8 cellular contexts compared by ENCODE assay signal in the genomic region with DNA sequence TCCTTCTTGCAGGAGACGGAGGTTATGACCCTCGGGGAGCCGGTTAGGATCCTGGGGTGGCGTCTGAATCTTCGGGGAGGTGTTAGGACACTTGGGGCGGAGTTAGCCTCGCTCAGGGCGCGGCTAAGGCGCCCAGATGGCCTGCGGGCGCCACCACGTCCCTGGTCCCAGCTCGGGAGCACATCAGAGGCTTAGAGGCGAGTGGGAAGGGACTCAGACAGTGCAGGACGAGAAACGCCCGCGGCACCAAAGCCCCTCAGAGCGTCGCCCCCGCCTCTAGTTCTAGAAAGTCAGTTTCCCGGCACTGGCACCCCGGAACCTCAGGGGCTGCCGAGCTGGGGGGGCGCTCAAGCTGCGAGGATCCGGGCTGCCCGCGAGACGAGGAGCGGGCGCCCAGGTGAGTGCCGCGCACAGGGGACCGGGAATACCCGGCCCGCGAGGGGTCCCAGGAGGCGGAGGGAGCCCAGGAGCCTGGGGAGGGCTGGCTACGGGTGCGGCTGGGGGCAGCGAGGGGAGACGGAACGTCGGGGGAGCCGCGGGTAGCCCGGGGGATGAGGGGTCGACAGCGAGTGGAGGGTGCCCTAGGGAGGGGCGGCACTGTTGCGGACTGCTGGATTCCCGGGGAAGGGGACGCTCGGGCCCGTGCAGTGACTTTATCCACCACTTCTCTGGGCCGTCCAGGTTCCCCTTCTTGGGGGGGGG. TPM values are rescaled to one million over a fixed set of nuclear protein-coding genes. Genes with fewer than 3 reads are reported as not detected.
DNase-seq lines count a peak whose midpoint lies in the region; ATAC-seq and TF ChIP-seq lines count a peak whose summit lies in the region.

A gene (plus strand): TSS at position 153 of the 702 bp plus-strand sequence.

- 1 to 3% (median 2%) methylated on average over 20 to 58 of the region's 58 CpGs for WGBS in adrenal gland, 4 donors
- 2 to 7% methylated on average over 33 to 38 of the region's 58 CpGs for WGBS in mesodermal cell (ENCODE audit: insufficient coverage in 2 of 2), 2 experiments

- DNase-seq in stimulated activated CD4-positive, alpha-beta T cell treated with anti-CD3 and anti-CD28 coated beads, Interleukin-4, amount 100 ng/mL, for 1 hour: peak; percentile 3
- no peak for DNase-seq in stimulated activated CD4-positive, alpha-beta T cell treated with anti-CD3 and anti-CD28 coated beads, Interleukin-12 subunit alpha, Interleukin-12 subunit beta, amount 100 ng/mL, for 4 hours
- DNase-seq in adrenal gland: peak in 2 of 7 donors; percentile 27 to 32
- no peak for DNase-seq in HFFc6
- no peak for DNase-seq in NCI-H1930 (lab: John Stamatoyannopoulos, UW)
- no peak for DNase-seq in SW 1271 (lab: John Stamatoyannopoulos, UW)

- H3K4me1 ChIP-seq in adrenal gland (replicated peaks in 1 of 2) (peaks cover 0 to 4% of the 10 kb centered on the region in 2 donors), mesodermal cell (ENCODE audit: control insufficient read depth, insufficient read depth, low read length, poor library complexity, severe bottlenecking) (no peaks in the 10 kb centered on the region)

- H3K4me3 ChIP-seq in adrenal gland: peak within 1 kb of the TSS in 2 of 4 donors; percentile 9 to 38
- peak within 1 kb of the TSS; percentile 23 for H3K4me3 ChIP-seq in mesodermal cell (ENCODE audit: extremely low read depth, insufficient read depth, low read length, poor library complexity, severe bottlenecking)

- H3K27me3 Mint-ChIP-seq in HFFc6 (ENCODE audit: insufficient read depth): peaks cover 46% of the 10 kb centered on the region

- intact Hi-C loops in adrenal gland (cut with DNase I): no loop called here

- no peak for ATAC-seq in GM18519 (IDR thresholded peaks at IDR 0.05; ENCODE audit: low FRiP score, unreplicated experiment)

- H3K27ac ChIP-seq in adrenal gland: peak within 1 kb of the TSS; percentile 26 to 81 (median 60)
- H3K27ac ChIP-seq in mesodermal cell (ENCODE audit: low read depth, low read length, severe bottlenecking): no peak within 1 kb of the TSS

- TF ChIP-seq CTCF in adrenal gland (IDR thresholded peaks at IDR 0.05) (no peak), HFFc6 (IDR thresholded peaks at IDR 0.05) (no peak)

- no peaks in the 10 kb centered on the region for H3K4me1 Mint-ChIP-seq in HFFc6 (ENCODE audit: low read depth)

- no peaks in the 10 kb centered on the region for H3K9me3 ChIP-seq in adrenal gland (replicated peaks in 1 of 3)
- H3K9me3 ChIP-seq in mesodermal cell (ENCODE audit: control insufficient read depth, low read length): no peaks in the 10 kb centered on the region

- H3K27me3 ChIP-seq in adrenal gland: peaks cover 40% of the 10 kb centered on the region

- H3K27ac Mint-ChIP-seq in HFFc6: no peak within 1 kb of the TSS

- H3K36me3 ChIP-seq in adrenal gland (replicated peaks in 1 of 2) (no peaks in the 10 kb centered on the region), mesodermal cell (ENCODE audit: control insufficient read depth, insufficient read depth, low read length) (no peaks in the 10 kb centered on the region)

- no peaks in the 10 kb centered on the region for H3K9me3 Mint-ChIP-seq in HFFc6

- 0 out of 2 replicates have a peak, but pooled peaks cover 6% of the 10 kb centered on the region for H3K36me3 Mint-ChIP-seq in HFFc6 (ENCODE audit: low read depth)

- no peak for TF ChIP-seq POLR2A in adrenal gland (IDR thresholded peaks at IDR 0.05)

- no peak within 1 kb of the TSS for H3K4me3 Mint-ChIP-seq in HFFc6

RNA-seq across cellular contexts. Expression of the gene that starts here (rescaled TPM):
- 10 to 100 TPM in 7 of 8 donors, 1 to 10 TPM in 1; 4.3 to 49.8 (median 31.1) TPM for total RNA-seq in adrenal gland
- 10 to 100 TPM in 2 of 3 donors, 1 to 10 TPM in 1; 9.9 to 15.0 (median 10.0) TPM for polyA plus RNA-seq in adrenal gland
- 0.33 TPM for polyA plus RNA-seq in mesodermal cell (2013, experiment 1 of 2)
- polyA plus RNA-seq in mesodermal cell (2013, experiment 2 of 2): 0.20 TPM
- not detected for total RNA-seq in HFFc6 (2021; fragmentation: NEBNext Ultra II Directional; extraction: Animal tissue kit (Norgen Biotek cat#: 25700))

Comparison
In these comparisons a context has a peak if more than half of its experiments do, and no peak if none do; other contexts are left out.
1. RNA of the gene that starts here (total RNA-seq): 4.3 to 49.8 TPM in adrenal gland; not detected in HFFc6; every median in the first group is over 4 times any median in the second.